In genomic region chr19:18271433-18271841, GRCh38 we compare ENCODE assay signal across 31 cellular contexts. TPM values are rescaled to one million over a fixed set of nuclear protein-coding genes. Genes with fewer than 3 reads are reported as not detected.
A peak's percentile ranks its signal among the peaks of the same experiment; 100 is the strongest.
DNase-seq lines count a peak whose midpoint lies in the region; ATAC-seq and TF ChIP-seq lines count a peak whose summit lies in the region.
"Had no signal": no experiment of that assay in that cellular context is flagged by ENCODE, and none has a peak within 500 bp of the region (broad histone marks: within the 10 kb centered on the region; RNA-seq: fewer than 3 reads in every experiment).

No MANE protein-coding gene starts in this region.

- H3K9me3 ChIP-seq in adipocyte (ENCODE audit: control insufficient read depth, low read length) (no peaks in the 10 kb centered on the region), SK-N-SH (no peaks in the 10 kb centered on the region)
- H3K9me3 ChIP-seq: ascending aorta, tibial nerve had no signal

- no peak overlapping the region for H3K4me2 ChIP-seq in SK-N-SH

- H3K9ac ChIP-seq in adipocyte (ENCODE audit: low read length) = no peak overlapping the region
- H3K9ac ChIP-seq in SK-N-SH = no peak overlapping the region

- H3K4me1 Mint-ChIP-seq in natural killer cell (peaks cover 0 to 16% of the 10 kb centered on the region in 2 donors), naive B cell (peaks cover 32 to 41% (median 35%) of the 10 kb centered on the region in 3 donors)
- peaks cover 0 to 3% of the 10 kb centered on the region in 2 donors for H3K4me1 Mint-ChIP-seq in natural killer cell treated with Interleukin-12 subunit alpha and Interleukin-12 subunit beta and Interleukin-15 and Interleukin-18, amount 100 ng/mL, for 72 hours (ENCODE audit: low read depth in 2 of 2)
- H3K4me1 Mint-ChIP-seq: activated T-helper 17 cell treated with anti-CD3 and anti-CD28 coated beads, Interleukin-2, amount 50 U/mL, for 72 hours had no signal

- TF ChIP-seq RAD21 in SK-N-SH (IDR thresholded peaks at IDR 0.05; ENCODE audit: low read length) = no peak

- H3K9me2 ChIP-seq in SK-N-SH = no peaks in the 10 kb centered on the region

- H3K9me3 Mint-ChIP-seq in natural killer cell (no peaks in the 10 kb centered on the region), naive B cell (no peaks in the 10 kb centered on the region)
- H3K9me3 Mint-ChIP-seq in natural killer cell treated with Interleukin-12 subunit alpha and Interleukin-12 subunit beta and Interleukin-15 and Interleukin-18, amount 100 ng/mL, for 72 hours = no peaks in the 10 kb centered on the region
- H3K9me3 Mint-ChIP-seq: activated naive CD4-positive, alpha-beta T cell treated with anti-CD3 and anti-CD28 coated beads, Interleukin-2, amount 50 U/mL, for 72 hours; activated T-helper 17 cell treated with anti-CD3 and anti-CD28 coated beads, Interleukin-2, amount 50 U/mL, for 72 hours; immature natural killer cell had no signal

- H3K36me3 Mint-ChIP-seq in natural killer cell (no peaks in the 10 kb centered on the region), naive B cell (peaks cover 0 to 14% of the 10 kb centered on the region in 2 donors)
- no peaks in the 10 kb centered on the region for H3K36me3 Mint-ChIP-seq in natural killer cell treated with Interleukin-12 subunit alpha and Interleukin-12 subunit beta and Interleukin-15 and Interleukin-18, amount 100 ng/mL, for 72 hours
- H3K36me3 Mint-ChIP-seq: activated naive CD4-positive, alpha-beta T cell treated with anti-CD3 and anti-CD28 coated beads, Interleukin-2, amount 50 U/mL, for 72 hours had no signal

- peak in 2 of 3 donors; percentile 3 to 6 for ATAC-seq in natural killer cell
- ATAC-seq in natural killer cell treated with Interleukin-12 subunit alpha and Interleukin-12 subunit beta and Interleukin-15 and Interleukin-18, amount 100 ng/mL, for 72 hours = no peak
- peak; percentile 4 to 14 for ATAC-seq in naive B cell (ENCODE audit: low read depth in 2 of 2)
- ATAC-seq in GM18907 (IDR thresholded peaks at IDR 0.05; ENCODE audit: unreplicated experiment) = no peak
- ATAC-seq: activated CD4-positive, CD25-positive, alpha-beta regulatory T cell treated with anti-CD3 and anti-CD28 coated beads, Interleukin-2, amount 50 U/mL, for 24 hours; activated naive CD4-positive, alpha-beta T cell treated with anti-CD3 and anti-CD28 coated beads, Interleukin-2, amount 50 U/mL, for 72 hours; activated T-helper 17 cell treated with anti-CD3 and anti-CD28 coated beads, Interleukin-2, amount 50 U/mL, for 72 hours; left colon; Panc1 had no signal

- no peak for TF ChIP-seq EP300 in SK-N-SH (IDR thresholded peaks at IDR 0.05; ENCODE audit: borderline replicate concordance in 1 of 2, low read depth in 1 of 2, low read length in 1 of 2)

- peaks cover 30% of the 10 kb centered on the region for H3K79me2 ChIP-seq in SK-N-SH (ENCODE audit: insufficient read depth)

- intact Hi-C loops in natural killer cell (cut with micrococcal nuclease) = no loop called here

- 75% methylated on average over 6 of the region's 6 CpGs for WGBS in SK-N-SH (ENCODE audit: low lambda C conversion rate)

- peaks cover 9% of the 10 kb centered on the region for H3K36me3 ChIP-seq in adipocyte (ENCODE audit: control insufficient read depth, insufficient read depth, low read length, severe bottlenecking)
- H3K36me3 ChIP-seq in SK-N-SH (replicated peaks in 1 of 2; ENCODE audit: control insufficient read depth in 1 of 2, insufficient read depth in 2 of 2, low read length in 1 of 2) = peaks cover 5 to 7% of the 10 kb centered on the region in 2 experiments
- H3K36me3 ChIP-seq: cardiac muscle cell had no signal

- CTCF ChIA-PET in SK-N-SH (lab: Yijun Ruan, JAX) = interaction anchor here (1.1 to 13.0 kb wide), 13 partner anchors 8 to 139 kb away, joined by 3 to 216 read pairs (median 4); partner anchors contain the start of gene JUND

- POLR2A ChIA-PET in SK-N-SH (lab: Yijun Ruan, JAX) = interaction anchor here (1.0 kb wide), 1 partner anchor 103 kb away, joined by 3 read pairs; no protein-coding TSS in a partner anchor

- H3K27me3 ChIP-seq in adipocyte (replicated peaks; ENCODE audit: control insufficient read depth, insufficient read depth, low read length) (no peaks in the 10 kb centered on the region), SK-N-SH (ENCODE audit: insufficient read depth) (no peaks in the 10 kb centered on the region)
- H3K27me3 ChIP-seq: ascending aorta, cardiac muscle cell, tibial nerve had no signal

- no peak for DNase-seq in natural killer cell
- DNase-seq in natural killer cell treated with Interleukin-12 subunit alpha and Interleukin-12 subunit beta and Interleukin-15 and Interleukin-18, amount 100 ng/mL, for 72 hours (ENCODE audit: low spot score) = no peak
- peak; percentile 44 for DNase-seq in adipocyte (ENCODE audit: low read depth)
- peak; percentile 63 for DNase-seq in naive B cell
- no peak for DNase-seq in A172 (ENCODE audit: low spot score)
- DNase-seq in retina = no peak
- no peak for DNase-seq in SK-N-SH
- DNase-seq: activated CD4-positive, alpha-beta T cell treated with anti-CD3 and anti-CD28 coated beads, Interleukin-2, amount 50 U/mL, for 48 hours; C1 segment of cervical spinal cord; hypothalamus; IMR-90; left colon; mammary epithelial cell; NCI-H1105; NCI-H187 treated with DMSO at 0.1 percent for 48 hours; NCI-H526 treated with DMSO at 0.1 percent for 48 hours; nucleus accumbens; SIG-M5; stimulated activated CD4-positive, alpha-beta T cell treated with anti-CD3 and anti-CD28 coated beads, Interleukin-1b, Interleukin-23, amount 100 ng/mL, for 48 hours; stimulated activated CD8-positive, alpha-beta memory T cell treated with anti-CD3 and anti-CD28 coated beads, Interleukin-4, amount 100 ng/mL, for 48 hours had no signal

- H3K27ac Mint-ChIP-seq in natural killer cell (peak overlapping the region in 1 of 2 donors; percentile 99), naive B cell (peak overlapping the region; percentile 8 to 100 (median 92))
- H3K27ac Mint-ChIP-seq in natural killer cell treated with Interleukin-12 subunit alpha and Interleukin-12 subunit beta and Interleukin-15 and Interleukin-18, amount 100 ng/mL, for 72 hours = no peak overlapping the region
- H3K27ac Mint-ChIP-seq: activated T-helper 17 cell treated with anti-CD3 and anti-CD28 coated beads, Interleukin-2, amount 50 U/mL, for 72 hours had no signal

- H3K27me3 Mint-ChIP-seq in natural killer cell (ENCODE audit: low read depth in 2 of 2) (no peaks in the 10 kb centered on the region), naive B cell (peaks cover 0 to 6% (median 0%) of the 10 kb centered on the region in 3 donors)
- H3K27me3 Mint-ChIP-seq in natural killer cell treated with Interleukin-12 subunit alpha and Interleukin-12 subunit beta and Interleukin-15 and Interleukin-18, amount 100 ng/mL, for 72 hours = no peaks in the 10 kb centered on the region
- H3K27me3 Mint-ChIP-seq: activated T-helper 17 cell treated with anti-CD3 and anti-CD28 coated beads, Interleukin-2, amount 50 U/mL, for 72 hours had no signal

- H3F3A ChIP-seq in SK-N-SH (replicated peaks; ENCODE audit: insufficient read depth) = peaks cover 18% of the 10 kb centered on the region

- H4K20me1 ChIP-seq in SK-N-SH (ENCODE audit: insufficient read depth) = peaks cover 65% of the 10 kb centered on the region

- TF ChIP-seq CTCF in natural killer cell (IDR thresholded peaks at IDR 0.05) (no peak), SK-N-SH (IDR thresholded peaks at IDR 0.05) (no peak)

- H3K4me3 Mint-ChIP-seq in natural killer cell = peak overlapping the region; percentile 61
- no peak overlapping the region for H3K4me3 Mint-ChIP-seq in natural killer cell treated with Interleukin-12 subunit alpha and Interleukin-12 subunit beta and Interleukin-15 and Interleukin-18, amount 100 ng/mL, for 72 hours
- H3K4me3 Mint-ChIP-seq in naive B cell = peak overlapping the region in 3 of 8 donors; percentile 31 to 99 (median 68)
- H3K4me3 Mint-ChIP-seq: activated T-helper 17 cell treated with anti-CD3 and anti-CD28 coated beads, Interleukin-2, amount 50 U/mL, for 72 hours; immature natural killer cell had no signal

- H3K4me3 ChIP-seq in adipocyte (ENCODE audit: low read length) = no peak overlapping the region
- no peak overlapping the region for H3K4me3 ChIP-seq in SK-N-SH (ENCODE audit: low read depth in 2 of 2, low read length in 1 of 2)
- H3K4me3 ChIP-seq: ascending aorta, cardiac muscle cell, skin epidermis, tibial nerve had no signal

- peaks cover 23% of the 10 kb centered on the region for H3K4me1 ChIP-seq in adipocyte (ENCODE audit: control insufficient read depth, insufficient read depth, low read length)
- peaks cover 0 to 8% of the 10 kb centered on the region in 2 experiments; a peak in 3 of 4 replicates for H3K4me1 ChIP-seq in SK-N-SH (ENCODE audit: control insufficient read depth in 1 of 2, insufficient read depth in 2 of 2, low read depth in 1 of 2, low read length in 1 of 2)

- no peak overlapping the region for H3K27ac ChIP-seq in SK-N-SH (ENCODE audit: low read depth in 2 of 2, low read length in 1 of 2)
- H3K27ac ChIP-seq: ascending aorta, cardiac muscle cell, skin epidermis, tibial nerve had no signal

- H2AFZ ChIP-seq in SK-N-SH (ENCODE audit: low read depth) = no peak overlapping the region

RNA-seq across cellular contexts. Expression of gene IQCN, which starts 2.8 kb away (rescaled TPM):
- total RNA-seq in natural killer cell = 10 to 100 TPM; 13.7 to 19.4 (median 15.6) TPM
- total RNA-seq in natural killer cell treated with Interleukin-12 subunit alpha and Interleukin-12 subunit beta and Interleukin-15 and Interleukin-18, amount 100 ng/mL, for 72 hours = 1 to 10 TPM; 1.5 to 4.0 TPM
- polyA plus RNA-seq in naive B cell (ENCODE audit: low read depth in 6 of 6) (1 to 10 TPM in 3 of 6 donors, under 1 TPM in 2, not detected in 1; 0.69 to 1.9 (median 1.1) TPM), SK-N-SH (2012; rRNA removed) (1.9 and 2.5 TPM in 2 replicates)
- total RNA-seq in A172 (2014; rRNA removed; shearing (Covaris generic)) = 0.69 and 1.2 TPM in 2 replicates
- polyA plus RNA-seq in SK-N-SH (2012; cell fraction: cytosol; rRNA removed) = 0.19 and 0.41 TPM in 2 replicates
- polyA plus RNA-seq in SK-N-SH (2012; cell fraction: nucleus; rRNA removed) = 16.0 and 19.5 TPM in 2 replicates
- total RNA-seq: pulmonary artery endothelial cell had no signal

RNA-seq across cellular contexts. Expression of gene JUND, which starts 10.0 kb away (rescaled TPM):
- total RNA-seq in natural killer cell = 1,000 to 10,000 TPM; 1,182 to 2,122 (median 1,520) TPM
- 100 to 1,000 TPM; 218 to 267 TPM for total RNA-seq in natural killer cell treated with Interleukin-12 subunit alpha and Interleukin-12 subunit beta and Interleukin-15 and Interleukin-18, amount 100 ng/mL, for 72 hours
- 100 to 1,000 TPM in 4 of 6 donors, 10 to 100 TPM in 2; 46.5 to 325 (median 154) TPM for polyA plus RNA-seq in naive B cell (ENCODE audit: low read depth in 6 of 6)
- total RNA-seq in A172 (2014; rRNA removed; shearing (Covaris generic)) = 91.3 and 129 TPM in 2 replicates
- 92.5 and 115 TPM in 2 replicates for polyA plus RNA-seq in SK-N-SH (2012; rRNA removed)
- polyA plus RNA-seq in SK-N-SH (2012; cell fraction: cytosol; rRNA removed) = 55.4 and 101 TPM in 2 replicates
- 125 and 131 TPM in 2 replicates for polyA plus RNA-seq in SK-N-SH (2012; cell fraction: nucleus; rRNA removed)

RNA-seq across cellular contexts. Expression of gene PDE4C, which starts 45.2 kb away (rescaled TPM):
- total RNA-seq in natural killer cell = not detected
- total RNA-seq in natural killer cell treated with Interleukin-12 subunit alpha and Interleukin-12 subunit beta and Interleukin-15 and Interleukin-18, amount 100 ng/mL, for 72 hours = 1 to 10 TPM in 1 of 2 donors, under 1 TPM in 1; 0.22 to 1.4 TPM
- not detected for polyA plus RNA-seq in naive B cell (ENCODE audit: low read depth in 6 of 6)
- total RNA-seq in A172 (2014; rRNA removed; shearing (Covaris generic)) = 0.02 TPM in 1 of 2 replicates, not detected in the other
- 0.36 and 1.0 TPM in 2 replicates for polyA plus RNA-seq in SK-N-SH (2012; rRNA removed)
- polyA plus RNA-seq in SK-N-SH (2012; cell fraction: cytosol; rRNA removed) = 0.05 and 0.26 TPM in 2 replicates
- 4.1 and 8.2 TPM in 2 replicates for polyA plus RNA-seq in SK-N-SH (2012; cell fraction: nucleus; rRNA removed)
- total RNA-seq: ascending aorta, mammary epithelial cell had no signal
- polyA plus RNA-seq: immature natural killer cell, mammary epithelial cell had no signal

RNA-seq across cellular contexts. Expression of gene LSM4, which starts 51.4 kb away (rescaled TPM):
- total RNA-seq in natural killer cell = 10 to 100 TPM; 42.4 to 60.8 (median 44.8) TPM
- total RNA-seq in natural killer cell treated with Interleukin-12 subunit alpha and Interleukin-12 subunit beta and Interleukin-15 and Interleukin-18, amount 100 ng/mL, for 72 hours = 100 to 1,000 TPM; 153 to 223 TPM
- polyA plus RNA-seq in naive B cell (ENCODE audit: low read depth in 6 of 6) = 100 to 1,000 TPM; 111 to 157 (median 123) TPM
- 403 and 478 TPM in 2 replicates for total RNA-seq in A172 (2014; rRNA removed; shearing (Covaris generic))
- 235 and 277 TPM in 2 replicates for polyA plus RNA-seq in SK-N-SH (2012; rRNA removed)
- polyA plus RNA-seq in SK-N-SH (2012; cell fraction: cytosol; rRNA removed) = 193 and 249 TPM in 2 replicates
- polyA plus RNA-seq in SK-N-SH (2012; cell fraction: nucleus; rRNA removed) = 104 and 192 TPM in 2 replicates

Comparison
In these comparisons a context has a peak if more than half of its experiments do, and no peak if none do; other contexts are left out.
1. ATAC-seq: peak in natural killer cell (2 of 3) and naive B cell (2 of 2); none in natural killer cell treated with Interleukin-12 subunit alpha and Interleukin-12 subunit beta and Interleukin-15 and Interleukin-18, amount 100 ng/mL, for 72 hours (0 of 2) and GM18907 (single experiment).
2. DNase-seq: peak in adipocyte (single experiment) and naive B cell (single experiment); none in natural killer cell (single experiment), natural killer cell treated with Interleukin-12 subunit alpha and Interleukin-12 subunit beta and Interleukin-15 and Interleukin-18, amount 100 ng/mL, for 72 hours (single experiment), A172 (single experiment), retina (single experiment) and SK-N-SH (single experiment).
3. H3K27ac Mint-ChIP-seq: peak in naive B cell (6 of 6); none in natural killer cell treated with Interleukin-12 subunit alpha and Interleukin-12 subunit beta and Interleukin-15 and Interleukin-18, amount 100 ng/mL, for 72 hours (0 of 2).